Comparison of ENCODE assay signal across 21 cellular contexts in the genomic region with DNA sequence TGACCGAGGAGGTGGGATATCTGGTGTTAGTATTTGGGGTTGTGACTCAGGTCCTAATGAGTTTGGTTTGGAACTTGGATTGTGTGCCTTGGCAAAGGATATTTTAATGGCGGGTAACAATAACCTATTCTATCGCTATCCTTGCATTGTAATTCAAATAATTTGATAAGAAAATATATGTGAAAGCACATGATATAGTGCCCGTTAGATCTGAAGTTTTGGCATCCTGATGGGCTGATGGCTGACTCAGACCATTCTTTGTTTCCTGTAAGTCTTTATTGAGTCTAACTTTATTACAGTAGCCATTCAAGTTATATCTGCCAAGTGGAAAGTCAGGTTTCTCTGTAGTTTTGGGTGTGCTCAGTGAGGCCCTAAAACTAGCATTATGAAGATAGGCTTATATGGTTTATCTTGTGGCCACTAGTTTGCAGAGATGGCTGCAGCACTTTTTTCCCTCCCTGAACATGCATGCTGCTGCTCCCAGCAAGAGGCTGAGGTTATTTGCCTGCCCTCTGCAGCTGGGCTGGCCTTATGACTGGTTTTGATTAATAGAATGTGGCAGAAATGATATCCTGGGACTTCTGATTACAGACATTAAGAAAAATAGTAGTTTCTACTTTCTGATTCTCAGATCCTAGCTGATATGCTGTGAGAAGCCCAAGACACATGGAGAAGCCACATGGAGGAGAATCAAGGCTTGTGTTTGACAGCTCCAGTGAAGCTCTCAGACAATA. TPM values are rescaled to one million over a fixed set of nuclear protein-coding genes. Genes with fewer than 3 reads are reported as not detected.
A peak's percentile ranks its signal among the peaks of the same experiment; 100 is the strongest.
DNase-seq lines count a peak whose midpoint lies in the region; FAIRE-seq and TF ChIP-seq lines count a peak whose summit lies in the region.
"Had no signal": no experiment of that assay in that cellular context is flagged by ENCODE, and none has a peak within 500 bp of the region (broad histone marks: within the 10 kb centered on the region; RNA-seq: fewer than 3 reads in every experiment).

No MANE protein-coding gene starts in this region.

- no peaks in the 10 kb centered on the region for H3K9me3 ChIP-seq in MG63
- no peaks in the 10 kb centered on the region for H3K9me3 ChIP-seq in effector memory CD4-positive, alpha-beta T cell (ENCODE audit: control insufficient read depth, low read length)

- no peak overlapping the region for H2BK5ac ChIP-seq in mesendoderm (ENCODE audit: low read length)

- H3K27ac ChIP-seq in mesendoderm (ENCODE audit: low read depth, low read length) (no peak overlapping the region), RWPE1 (no peak overlapping the region)
- no peak overlapping the region for H3K27ac ChIP-seq in effector memory CD4-positive, alpha-beta T cell (ENCODE audit: insufficient read depth, low read length, poor library complexity, severe bottlenecking)
- H3K27ac ChIP-seq: SK-N-MC had no signal

- H3K27me3 ChIP-seq in MG63 (no peaks in the 10 kb centered on the region), bronchial epithelial cell (ENCODE audit: control insufficient read depth, insufficient read depth, low read length) (no peaks in the 10 kb centered on the region), mesendoderm (ENCODE audit: insufficient read depth, low read length, poor library complexity) (no peaks in the 10 kb centered on the region)
- no peaks in the 10 kb centered on the region for H3K27me3 ChIP-seq in effector memory CD4-positive, alpha-beta T cell (replicated peaks; ENCODE audit: control insufficient read depth, insufficient read depth, low read length, poor library complexity, severe bottlenecking)

- TF ChIP-seq CTCF in bronchial epithelial cell (IDR thresholded peaks at IDR 0.05; ENCODE audit: insufficient read depth, low read length, severe bottlenecking) (no peak), RWPE1 (conservative IDR thresholded peaks at IDR 0.05; ENCODE audit: low read depth) (no peak)

- no peaks in the 10 kb centered on the region for H3K79me2 ChIP-seq in mesendoderm (ENCODE audit: control insufficient read depth, insufficient read depth, low read length)

- H4K8ac ChIP-seq in mesendoderm (ENCODE audit: low read depth, low read length) = no peak overlapping the region

- H4K5ac ChIP-seq in mesendoderm (ENCODE audit: low read length) = no peak overlapping the region

- POLR2A ChIA-PET in RWPE1 (lab: Yijun Ruan, JAX; ENCODE audit: low non-redundant PET) = no interaction called here

- no peak overlapping the region for H2BK15ac ChIP-seq in mesendoderm (replicated peaks; ENCODE audit: low read depth)

- H3K9ac ChIP-seq in mesendoderm (ENCODE audit: low read length) = no peak overlapping the region

- no peak overlapping the region for H3K4me2 ChIP-seq in mesendoderm (ENCODE audit: low read length)

- DNase-seq in MG63 (peak; percentile 29), bronchial epithelial cell (ENCODE audit: low read depth) (no peak), fibroblast of peridontal ligament (ENCODE audit: extremely low read depth) (peak; percentile 6), mesendoderm (no peak), RWPE1 (ENCODE audit: low spot score) (no peak), GM19239 (ENCODE audit: insufficient read length, low spot score) (no peak)
- no peak for DNase-seq in effector memory CD4-positive, alpha-beta T cell
- DNase-seq: AML-193, DMS79 treated with DMSO at 0.1 percent for 48 hours, H9, Karpas-422, NCI-H1105, NCI-H2081, NCI-H2171 treated with DMSO at 0.1 percent for 48 hours, NCI-H446 treated with DMSO at 0.1 percent for 48 hours, Right ventricle myocardium superior had no signal

- no peak overlapping the region for H2BK120ac ChIP-seq in mesendoderm (ENCODE audit: low read depth, low read length)

- FAIRE-seq in bronchial epithelial cell (lab: Jason Lieb, UNC) = peak; percentile 62
- no peak for FAIRE-seq in GM19239 (lab: Jason Lieb, UNC)
- FAIRE-seq: RCC 7860 had no signal

- no peaks in the 10 kb centered on the region for H3K79me1 ChIP-seq in mesendoderm (ENCODE audit: low read length)

- no peak overlapping the region for H3K18ac ChIP-seq in mesendoderm (ENCODE audit: low read length)

- no peaks in the 10 kb centered on the region for H3K4me1 ChIP-seq in mesendoderm (ENCODE audit: control insufficient read depth, low read depth, low read length)
- H3K4me1 ChIP-seq in effector memory CD4-positive, alpha-beta T cell (ENCODE audit: control insufficient read depth, insufficient read depth, low read length, poor library complexity, severe bottlenecking) = no peaks in the 10 kb centered on the region

- no peak overlapping the region for H3K23ac ChIP-seq in mesendoderm (ENCODE audit: low read length)

- H3K4ac ChIP-seq in mesendoderm (ENCODE audit: low read depth, low read length) = no peak overlapping the region

- CTCF ChIA-PET in RWPE1 (lab: Yijun Ruan, JAX) = interaction anchor here (1.5 kb wide), 1 partner anchor 444 kb away, joined by 3 read pairs; no protein-coding TSS in a partner anchor

- WGBS in mesendoderm (ENCODE audit: extremely low coverage, insufficient coverage, low lambda C conversion rate) = no CpG with 5 or more reads among the region's 4 CpGs

- no peak overlapping the region for H3K56ac ChIP-seq in mesendoderm (ENCODE audit: low read length)

- H2AK5ac ChIP-seq in mesendoderm (ENCODE audit: low read length) = no peak overlapping the region

- no peaks in the 10 kb centered on the region for H3K36me3 ChIP-seq in MG63
- H3K36me3 ChIP-seq in bronchial epithelial cell (ENCODE audit: control insufficient read depth, insufficient read depth, low read length) = no peaks in the 10 kb centered on the region
- H3K36me3 ChIP-seq in mesendoderm (ENCODE audit: control insufficient read depth, insufficient read depth, low read length) = no peaks in the 10 kb centered on the region
- no peaks in the 10 kb centered on the region for H3K36me3 ChIP-seq in effector memory CD4-positive, alpha-beta T cell (ENCODE audit: control insufficient read depth, insufficient read depth, low read length)

- H3K4me3 ChIP-seq in MG63 (no peak overlapping the region), bronchial epithelial cell (ENCODE audit: low read depth, low read length) (no peak overlapping the region), mesendoderm (ENCODE audit: low read length) (no peak overlapping the region)
- no peak overlapping the region for H3K4me3 ChIP-seq in effector memory CD4-positive, alpha-beta T cell (ENCODE audit: insufficient read depth, low read depth, low read length, poor library complexity, severe bottlenecking)
- H3K4me3 ChIP-seq: SK-N-MC had no signal

RNA-seq across cellular contexts. Expression of gene CFAP95, which starts 46.6 kb away (rescaled TPM):
- not detected in 2 replicates for total RNA-seq in MG63 (2014; rRNA removed; shearing (Covaris generic); ENCODE audit: low replicate concordance)
- total RNA-seq in bronchial epithelial cell = not detected in 2 replicates
- 18.4 TPM for polyA plus RNA-seq in mesendoderm (2013, experiment 1 of 2)
- polyA plus RNA-seq in mesendoderm (2013, experiment 2 of 2) = 19.3 TPM
- total RNA-seq: G401, Right ventricle myocardium superior had no signal
- polyA plus RNA-seq: CD14-positive monocyte, IgD-negative memory B cell had no signal

Comparison
In these comparisons a context has a peak if more than half of its experiments do, and no peak if none do; other contexts are left out.
1. DNase-seq: peak in MG63 (single experiment) and fibroblast of peridontal ligament (single experiment); none in bronchial epithelial cell (single experiment), mesendoderm (single experiment), RWPE1 (single experiment), effector memory CD4-positive, alpha-beta T cell (0 of 3) and GM19239 (single experiment).